In the genomic region with DNA sequence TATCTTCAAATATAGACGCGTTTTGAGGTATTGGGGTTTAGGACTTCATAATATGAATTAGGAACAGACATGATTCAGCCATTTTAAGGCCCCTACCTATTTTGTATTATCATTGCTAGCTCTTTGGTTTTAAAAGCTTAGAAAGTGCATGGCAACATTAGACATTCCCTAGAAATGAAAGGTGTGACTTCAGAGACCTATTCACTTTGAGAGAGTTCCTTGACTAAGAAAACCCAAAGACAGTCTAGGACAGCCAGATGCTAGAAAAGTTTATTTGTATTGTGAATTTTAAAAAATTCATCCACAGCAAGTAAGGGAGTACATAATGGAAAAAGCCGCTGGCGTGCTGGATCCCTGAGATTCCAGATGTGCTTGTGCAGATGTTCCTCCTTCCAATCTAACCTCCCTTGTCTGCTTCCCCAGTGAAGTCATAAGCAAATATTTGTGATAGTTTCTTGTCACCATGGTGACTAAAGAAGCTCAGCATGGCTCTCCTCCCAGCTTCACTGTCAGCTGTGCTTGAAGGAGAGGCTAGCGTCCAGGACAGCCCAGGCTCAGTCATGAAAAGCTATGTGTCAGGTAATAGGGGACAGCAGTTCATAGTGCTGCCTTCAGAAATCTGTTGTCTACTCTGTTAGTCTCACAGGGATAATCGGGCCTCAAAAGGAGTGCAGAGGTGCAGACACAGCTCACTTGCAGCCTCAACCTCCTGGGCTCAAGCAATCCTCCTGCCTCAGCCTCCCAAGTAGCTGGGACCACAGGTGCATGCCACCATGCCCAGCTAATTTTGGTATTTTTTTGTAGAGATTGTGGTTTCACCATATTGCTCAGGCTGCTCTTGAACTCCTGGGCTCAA, we compare ENCODE assay signal across 1 cellular context.
TF ChIP-seq lines count a peak whose summit lies in the region.

No MANE protein-coding gene starts in this region.

TF ChIP-seq in GM23338, 12 proteins besides CTCF, POLR2A, EP300 and RAD21 (continued from another document):
- TF ChIP-seq, protein P1, sequence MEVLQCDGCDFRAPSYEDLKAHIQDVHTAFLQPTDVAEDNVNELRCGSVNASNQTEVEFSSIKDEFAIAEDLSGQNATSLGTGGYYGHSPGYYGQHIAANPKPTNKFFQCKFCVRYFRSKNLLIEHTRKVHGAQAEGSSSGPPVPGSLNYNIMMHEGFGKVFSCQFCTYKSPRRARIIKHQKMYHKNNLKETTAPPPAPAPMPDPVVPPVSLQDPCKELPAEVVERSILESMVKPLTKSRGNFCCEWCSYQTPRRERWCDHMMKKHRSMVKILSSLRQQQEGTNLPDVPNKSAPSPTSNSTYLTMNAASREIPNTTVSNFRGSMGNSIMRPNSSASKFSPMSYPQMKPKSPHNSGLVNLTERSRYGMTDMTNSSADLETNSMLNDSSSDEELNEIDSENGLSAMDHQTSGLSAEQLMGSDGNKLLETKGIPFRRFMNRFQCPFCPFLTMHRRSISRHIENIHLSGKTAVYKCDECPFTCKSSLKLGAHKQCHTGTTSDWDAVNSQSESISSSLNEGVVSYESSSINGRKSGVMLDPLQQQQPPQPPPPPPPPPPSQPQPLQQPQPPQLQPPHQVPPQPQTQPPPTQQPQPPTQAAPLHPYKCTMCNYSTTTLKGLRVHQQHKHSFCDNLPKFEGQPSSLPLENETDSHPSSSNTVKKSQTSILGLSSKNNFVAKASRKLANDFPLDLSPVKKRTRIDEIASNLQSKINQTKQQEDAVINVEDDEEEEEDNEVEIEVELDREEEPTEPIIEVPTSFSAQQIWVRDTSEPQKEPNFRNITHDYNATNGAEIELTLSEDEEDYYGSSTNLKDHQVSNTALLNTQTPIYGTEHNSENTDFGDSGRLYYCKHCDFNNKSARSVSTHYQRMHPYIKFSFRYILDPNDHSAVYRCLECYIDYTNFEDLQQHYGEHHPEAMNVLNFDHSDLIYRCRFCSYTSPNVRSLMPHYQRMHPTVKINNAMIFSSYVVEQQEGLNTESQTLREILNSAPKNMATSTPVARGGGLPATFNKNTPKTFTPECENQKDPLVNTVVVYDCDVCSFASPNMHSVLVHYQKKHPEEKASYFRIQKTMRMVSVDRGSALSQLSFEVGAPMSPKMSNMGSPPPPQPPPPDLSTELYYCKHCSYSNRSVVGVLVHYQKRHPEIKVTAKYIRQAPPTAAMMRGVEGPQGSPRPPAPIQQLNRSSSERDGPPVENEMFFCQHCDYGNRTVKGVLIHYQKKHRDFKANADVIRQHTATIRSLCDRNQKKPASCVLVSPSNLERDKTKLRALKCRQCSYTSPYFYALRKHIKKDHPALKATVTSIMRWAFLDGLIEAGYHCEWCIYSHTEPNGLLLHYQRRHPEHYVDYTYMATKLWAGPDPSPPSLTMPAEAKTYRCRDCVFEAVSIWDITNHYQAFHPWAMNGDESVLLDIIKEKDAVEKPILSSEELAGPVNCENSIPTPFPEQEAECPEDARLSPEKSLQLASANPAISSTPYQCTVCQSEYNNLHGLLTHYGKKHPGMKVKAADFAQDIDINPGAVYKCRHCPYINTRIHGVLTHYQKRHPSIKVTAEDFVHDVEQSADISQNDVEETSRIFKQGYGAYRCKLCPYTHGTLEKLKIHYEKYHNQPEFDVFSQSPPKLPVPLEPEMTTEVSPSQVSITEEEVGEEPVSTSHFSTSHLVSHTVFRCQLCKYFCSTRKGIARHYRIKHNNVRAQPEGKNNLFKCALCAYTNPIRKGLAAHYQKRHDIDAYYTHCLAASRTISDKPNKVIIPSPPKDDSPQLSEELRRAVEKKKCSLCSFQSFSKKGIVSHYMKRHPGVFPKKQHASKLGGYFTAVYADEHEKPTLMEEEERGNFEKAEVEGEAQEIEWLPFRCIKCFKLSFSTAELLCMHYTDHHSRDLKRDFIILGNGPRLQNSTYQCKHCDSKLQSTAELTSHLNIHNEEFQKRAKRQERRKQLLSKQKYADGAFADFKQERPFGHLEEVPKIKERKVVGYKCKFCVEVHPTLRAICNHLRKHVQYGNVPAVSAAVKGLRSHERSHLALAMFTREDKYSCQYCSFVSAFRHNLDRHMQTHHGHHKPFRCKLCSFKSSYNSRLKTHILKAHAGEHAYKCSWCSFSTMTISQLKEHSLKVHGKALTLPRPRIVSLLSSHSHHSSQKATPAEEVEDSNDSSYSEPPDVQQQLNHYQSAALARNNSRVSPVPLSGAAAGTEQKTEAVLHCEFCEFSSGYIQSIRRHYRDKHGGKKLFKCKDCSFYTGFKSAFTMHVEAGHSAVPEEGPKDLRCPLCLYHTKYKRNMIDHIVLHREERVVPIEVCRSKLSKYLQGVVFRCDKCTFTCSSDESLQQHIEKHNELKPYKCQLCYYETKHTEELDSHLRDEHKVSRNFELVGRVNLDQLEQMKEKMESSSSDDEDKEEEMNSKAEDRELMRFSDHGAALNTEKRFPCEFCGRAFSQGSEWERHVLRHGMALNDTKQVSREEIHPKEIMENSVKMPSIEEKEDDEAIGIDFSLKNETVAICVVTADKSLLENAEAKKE (CRISPR knock-in tag; IDR thresholded peaks at IDR 0.05): no peak
